In the genomic region with DNA sequence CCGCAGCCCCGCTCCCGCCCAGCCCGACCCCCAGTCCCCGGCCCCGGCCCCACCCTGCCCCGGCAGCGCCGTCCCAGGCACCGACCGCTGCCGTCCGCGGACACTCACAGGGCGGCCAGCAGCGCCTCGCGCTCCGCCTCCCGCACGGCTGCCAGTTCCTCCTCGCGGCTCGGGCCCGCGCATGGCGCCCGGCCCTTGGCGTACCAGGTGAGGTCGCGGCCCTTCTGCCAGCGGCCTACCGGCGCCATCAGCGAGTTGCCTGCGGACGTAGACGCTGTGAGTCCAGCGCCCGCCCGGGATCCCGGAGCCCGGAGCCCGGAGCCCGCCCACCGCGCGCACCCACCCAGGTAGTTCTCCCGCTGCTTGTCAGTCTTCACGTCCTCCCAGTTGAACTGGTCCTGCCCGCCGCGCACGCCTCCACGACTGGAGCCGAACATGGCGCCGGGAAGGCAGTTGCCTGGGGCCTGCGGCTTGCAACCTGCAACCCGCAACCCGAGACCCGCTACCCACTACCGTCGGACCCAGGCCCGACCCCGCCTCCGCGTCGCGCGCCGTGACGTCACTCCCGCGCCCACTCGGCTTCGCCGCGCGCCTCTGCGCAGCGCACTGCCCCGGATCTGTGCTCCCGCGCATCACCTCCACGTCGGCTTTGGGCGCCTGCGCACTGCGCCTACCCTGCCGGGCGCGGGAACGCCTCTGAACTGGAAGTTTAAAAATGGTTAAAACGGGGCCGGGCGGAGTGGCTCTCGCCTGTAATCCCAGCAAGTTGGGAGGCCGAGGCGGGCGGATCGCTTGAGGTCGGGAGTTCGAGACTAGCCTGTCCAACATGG, we compare ENCODE assay signal across 8 cellular contexts. TPM values are rescaled to one million over a fixed set of nuclear protein-coding genes. Genes with fewer than 3 reads are reported as not detected.
DNase-seq lines count a peak whose midpoint lies in the region; ATAC-seq and TF ChIP-seq lines count a peak whose summit lies in the region.

A gene (minus strand): TSS at position 535 of the 830 bp plus-strand sequence. CDS start 98 bp downstream, at position 437.

- no peaks in the 10 kb centered on the region for H3K9me3 ChIP-seq in SU-DHL-6 (ENCODE audit: insufficient read depth, low read length)
- no peaks in the 10 kb centered on the region for H3K9me3 ChIP-seq in ovary
- no peaks in the 10 kb centered on the region for H3K9me3 ChIP-seq in thyroid gland

- intact Hi-C loops in head of caudate nucleus (cut with DNase I) (loop anchor here (2.0 kb wide), 1 partner anchor 18 kb away; no protein-coding TSS in a partner anchor), ovary (cut with DNase I) (loop anchor here in 1 of 4 donors (1.0 to 5.0 kb wide), 2 partner anchors 21 to 1739 kb away; a partner anchor contains a TSS), thyroid gland (cut with DNase I) (loop anchor here (2.0 to 10.0 kb wide), 2 partner anchors 20 to 368 kb away; a partner anchor contains a TSS)

- H2AFZ ChIP-seq in SU-DHL-6 (ENCODE audit: low read depth, low read length, severe bottlenecking), result peak within 1 kb of the TSS; percentile 75

- 0 out of 2 replicates have a peak, but pooled peaks cover 3% of the 10 kb centered on the region for H3K79me2 ChIP-seq in SU-DHL-6 (ENCODE audit: insufficient read depth, low read length)

- H3K27ac ChIP-seq in SU-DHL-6 (ENCODE audit: low read depth, low read length) (peak within 1 kb of the TSS; percentile 53), ovary (peak within 1 kb of the TSS; percentile 80 to 86), thyroid gland (peak within 1 kb of the TSS; percentile 81 to 91 (median 87))

- DNase-seq in NCI-H1417 (lab: John Stamatoyannopoulos, UW), result peak; percentile 85 to 96 (median 94)
- DNase-seq in activated naive CD8-positive, alpha-beta T cell treated with anti-CD3 and anti-CD28 coated beads for 36 hours, result peak; percentile 96
- peak; percentile 77 to 96 (median 90) for DNase-seq in head of caudate nucleus
- peak; percentile 92 to 98 (median 94) for DNase-seq in ovary
- peak; percentile 91 to 95 for DNase-seq in thyroid gland

- H3K36me3 Mint-ChIP-seq in activated naive CD8-positive, alpha-beta T cell treated with anti-CD3 and anti-CD28 coated beads for 36 hours, result peaks cover 21% of the 10 kb centered on the region

- H3F3A ChIP-seq in SU-DHL-6 (ENCODE audit: insufficient read depth), result peaks cover 26% of the 10 kb centered on the region

- H3K4me3 ChIP-seq in GM12875 (ENCODE audit: low read depth, low read length) (peak within 1 kb of the TSS; percentile 94), SU-DHL-6 (ENCODE audit: insufficient read depth, low read length, poor library complexity, severe bottlenecking) (peak within 1 kb of the TSS; percentile 79), ovary (peak within 1 kb of the TSS; percentile 89), thyroid gland (replicated peaks in 1 of 3) (peak within 1 kb of the TSS; percentile 75 to 93 (median 87))

- H4K20me1 ChIP-seq in SU-DHL-6 (ENCODE audit: low read depth, low read length), result no peaks in the 10 kb centered on the region

- peak within 1 kb of the TSS; percentile 55 for H3K4me2 ChIP-seq in SU-DHL-6 (ENCODE audit: low read depth, low read length, poor library complexity, severe bottlenecking)

- peak within 1 kb of the TSS; percentile 81 for H3K9ac ChIP-seq in SU-DHL-6 (ENCODE audit: low read length)

- peak within 1 kb of the TSS; percentile 92 for H3K27ac Mint-ChIP-seq in activated naive CD8-positive, alpha-beta T cell treated with anti-CD3 and anti-CD28 coated beads for 36 hours

- peaks cover 2% of the 10 kb centered on the region for H3K4me1 ChIP-seq in ovary (ENCODE audit: insufficient read depth)
- peaks cover 17 to 19% of the 10 kb centered on the region in 2 donors for H3K4me1 ChIP-seq in thyroid gland

- H3K27me3 ChIP-seq in SU-DHL-6 (ENCODE audit: low read length) (no peaks in the 10 kb centered on the region), ovary (no peaks in the 10 kb centered on the region), thyroid gland (no peaks in the 10 kb centered on the region)

- ATAC-seq in HG02763 (IDR thresholded peaks at IDR 0.05; ENCODE audit: unreplicated experiment), result peak; percentile 78

- TF ChIP-seq CTCF in GM12875 (IDR thresholded peaks at IDR 0.05; ENCODE audit: borderline replicate concordance, insufficient read depth, low read depth, low read length) (no peak), SU-DHL-6 (IDR thresholded peaks at IDR 0.05; ENCODE audit: insufficient read depth, low read length, poor library complexity, severe bottlenecking) (no peak), ovary (IDR thresholded peaks at IDR 0.05) (peak in 1 of 3 donors; percentile 26), thyroid gland (IDR thresholded peaks at IDR 0.05) (no peak)

- no peaks in the 10 kb centered on the region for H3K9me2 ChIP-seq in SU-DHL-6 (replicated peaks; ENCODE audit: insufficient read depth, low read length)

- H3K36me3 ChIP-seq in SU-DHL-6 (ENCODE audit: low read length) (no peaks in the 10 kb centered on the region), ovary (no peaks in the 10 kb centered on the region), thyroid gland (peaks cover 23 to 33% of the 10 kb centered on the region in 2 donors)

- TF ChIP-seq POLR2A in ovary (IDR thresholded peaks at IDR 0.05) (peak; percentile 66), thyroid gland (IDR thresholded peaks at IDR 0.05) (peak; percentile 56 to 83)

- H3K4me1 Mint-ChIP-seq in activated naive CD8-positive, alpha-beta T cell treated with anti-CD3 and anti-CD28 coated beads for 36 hours, result peaks cover 9% of the 10 kb centered on the region

- peak within 1 kb of the TSS; percentile 92 for H3K4me3 Mint-ChIP-seq in activated naive CD8-positive, alpha-beta T cell treated with anti-CD3 and anti-CD28 coated beads for 36 hours

- 0 to 1% (median 1%) methylated on average over 70 to 104 of the region's 104 CpGs for WGBS in ovary, 3 donors
- WGBS in thyroid gland, 2 donors, result 0 to 1% methylated on average over 10 to 21 of the region's 104 CpGs

- no peaks in the 10 kb centered on the region for H3K27me3 Mint-ChIP-seq in activated naive CD8-positive, alpha-beta T cell treated with anti-CD3 and anti-CD28 coated beads for 36 hours

- no peak for TF ChIP-seq EP300 in ovary (IDR thresholded peaks at IDR 0.05)

- no peaks in the 10 kb centered on the region for H3K9me3 Mint-ChIP-seq in activated naive CD8-positive, alpha-beta T cell treated with anti-CD3 and anti-CD28 coated beads for 36 hours

RNA-seq across cellular contexts. Expression of the gene that starts here (rescaled TPM):
- total RNA-seq in activated naive CD8-positive, alpha-beta T cell treated with anti-CD3 and anti-CD28 coated beads for 36 hours, result 10 to 100 TPM; 24.4 to 26.1 TPM
- total RNA-seq in ovary, result 10 to 100 TPM; 16.0 to 24.7 (median 21.0) TPM
- polyA plus RNA-seq in ovary, result 10 to 100 TPM in 1 of 2 donors, 1 to 10 TPM in 1; 2.8 to 29.3 TPM
- total RNA-seq in thyroid gland, result 10 to 100 TPM in 3 of 4 donors, 1 to 10 TPM in 1; 8.3 to 26.5 (median 13.6) TPM

Comparison
In these comparisons a context has a peak if more than half of its experiments do, and no peak if none do; other contexts are left out.
1. Peak in every context shown above with its lines: DNase-seq, ATAC-seq, H3K4me3 ChIP-seq and H3K27ac ChIP-seq.